ENCODE assay signal across 15 cellular contexts in genomic region chr6:67683960-67684359, GRCh38.
DNase-seq lines count a peak whose midpoint lies in the region; ATAC-seq, FAIRE-seq and TF ChIP-seq lines count a peak whose summit lies in the region.
"Had no signal": no experiment of that assay in that cellular context is flagged by ENCODE, and none has a peak within 500 bp of the region (broad histone marks: within the 10 kb centered on the region; RNA-seq: fewer than 3 reads in every experiment).

No MANE protein-coding gene starts in this region.

- no peaks in the 10 kb centered on the region for H3K36me3 ChIP-seq in OCI-LY1 (ENCODE audit: insufficient read depth, low read length)
- H3K36me3 ChIP-seq in brain microvascular endothelial cell (replicated peaks): no peaks in the 10 kb centered on the region
- no peaks in the 10 kb centered on the region for H3K36me3 ChIP-seq in neuronal stem cell (replicated peaks in 1 of 2; ENCODE audit: control insufficient read depth in 2 of 2, insufficient read depth in 2 of 2, low read length in 2 of 2)
- no peaks in the 10 kb centered on the region for H3K36me3 ChIP-seq in thyroid gland
- H3K36me3 ChIP-seq: spleen, vagina had no signal

- TF ChIP-seq CTCF in OCI-LY1 (IDR thresholded peaks at IDR 0.05; ENCODE audit: low read length): no peak
- TF ChIP-seq CTCF in brain microvascular endothelial cell (IDR thresholded peaks at IDR 0.05; ENCODE audit: low read depth, low read length, missing control alignments): no peak
- TF ChIP-seq CTCF in thyroid gland (IDR thresholded peaks at IDR 0.05): no peak

- H2AK5ac ChIP-seq in neuronal stem cell (ENCODE audit: low read depth, low read length): no peak overlapping the region

- H4K20me1 ChIP-seq in OCI-LY1 (ENCODE audit: insufficient read depth, low read length): no peaks in the 10 kb centered on the region

- H3K18ac ChIP-seq in neuronal stem cell (ENCODE audit: low read length): no peak overlapping the region

- FAIRE-seq in H54 (lab: Jason Lieb, UNC) (peak; percentile 100), urothelium cell line (lab: Jason Lieb, UNC) (no peak)
- FAIRE-seq: GM12878 had no signal

- H4K8ac ChIP-seq in neuronal stem cell (ENCODE audit: low read depth, low read length): no peak overlapping the region

- no peak overlapping the region for H3K27ac ChIP-seq in OCI-LY1 (ENCODE audit: low read depth, low read length, poor library complexity, severe bottlenecking)
- no peak overlapping the region for H3K27ac ChIP-seq in brain microvascular endothelial cell
- no peak overlapping the region for H3K27ac ChIP-seq in neuronal stem cell (replicated peaks; ENCODE audit: low read length)
- H3K27ac ChIP-seq in thyroid gland: no peak overlapping the region
- H3K27ac ChIP-seq: spleen, vagina had no signal

- no peaks in the 10 kb centered on the region for H3K79me2 ChIP-seq in OCI-LY1 (ENCODE audit: insufficient read depth, low read length)

- no CpG with 5 or more reads among the region's 1 CpG for WGBS in neuronal stem cell (ENCODE audit: extremely low coverage in 2 of 2, insufficient read length in 2 of 2, insufficient replicate concordance in 1 of 2), 2 donors
- 58 to 76% methylated on average over 1 of the region's 1 CpG for WGBS in thyroid gland, 2 donors

- H3K14ac ChIP-seq in neuronal stem cell (ENCODE audit: low read length): no peak overlapping the region

- peak; percentile 19 for DNase-seq in H54 (ENCODE audit: insufficient read length, low spot score)
- peak; percentile 74 for DNase-seq in brain microvascular endothelial cell
- DNase-seq in neuronal stem cell (ENCODE audit: low spot score): no peak
- no peak for DNase-seq in urothelium cell line (ENCODE audit: low spot score)
- DNase-seq in thyroid gland: no peak
- DNase-seq: activated CD8-positive, alpha-beta memory T cell treated with anti-CD3 and anti-CD28 coated beads, Interleukin-2, amount 50 U/mL, for 48 hours; COR-L47; GOT3; spleen had no signal

- no peaks in the 10 kb centered on the region for H3K4me1 ChIP-seq in OCI-LY1 (ENCODE audit: insufficient read depth, low read length, severe bottlenecking)
- H3K4me1 ChIP-seq in neuronal stem cell (ENCODE audit: control insufficient read depth in 2 of 2, insufficient read depth in 1 of 2, low read depth in 1 of 2, low read length in 2 of 2): no peaks in the 10 kb centered on the region
- no peaks in the 10 kb centered on the region for H3K4me1 ChIP-seq in thyroid gland
- H3K4me1 ChIP-seq: spleen, vagina had no signal

- H3K9me3 ChIP-seq in OCI-LY1 (ENCODE audit: low read length) (no peaks in the 10 kb centered on the region), neuronal stem cell (replicated peaks in 1 of 2; ENCODE audit: control insufficient read depth in 2 of 2, insufficient read depth in 1 of 2, low read depth in 1 of 2, low read length in 2 of 2) (no peaks in the 10 kb centered on the region), thyroid gland (no peaks in the 10 kb centered on the region)
- H3K9me3 ChIP-seq: vagina had no signal

- TF ChIP-seq POLR2A in H54 (IDR thresholded peaks at IDR 0.05; ENCODE audit: low read depth, low read length): no peak
- TF ChIP-seq POLR2A in thyroid gland (IDR thresholded peaks at IDR 0.05): no peak

- no peaks in the 10 kb centered on the region for H3K27me3 ChIP-seq in OCI-LY1 (ENCODE audit: insufficient read depth, low read length)
- no peaks in the 10 kb centered on the region for H3K27me3 ChIP-seq in brain microvascular endothelial cell (replicated peaks)
- no peaks in the 10 kb centered on the region for H3K27me3 ChIP-seq in neuronal stem cell (ENCODE audit: control insufficient read depth in 3 of 3, insufficient read depth in 3 of 3, low read depth in 1 of 3, low read length in 3 of 3)
- H3K27me3 ChIP-seq in thyroid gland: no peaks in the 10 kb centered on the region
- H3K27me3 ChIP-seq: spleen, vagina had no signal

- ATAC-seq in HG02759 (IDR thresholded peaks at IDR 0.05; ENCODE audit: unreplicated experiment): no peak
- ATAC-seq in HG03280 (IDR thresholded peaks at IDR 0.05; ENCODE audit: unreplicated experiment): no peak
- ATAC-seq: GM12878; natural killer cell treated with Interleukin-12 subunit alpha and Interleukin-12 subunit beta and Interleukin-15 and Interleukin-18, amount 100 ng/mL, for 72 hours had no signal

- H3K79me1 ChIP-seq in neuronal stem cell (ENCODE audit: low read depth, low read length): no peaks in the 10 kb centered on the region

- H2BK120ac ChIP-seq in neuronal stem cell (ENCODE audit: low read depth, low read length): no peak overlapping the region

- no peak overlapping the region for H2BK15ac ChIP-seq in neuronal stem cell (ENCODE audit: low read length)

- no peak overlapping the region for H3K23ac ChIP-seq in neuronal stem cell (ENCODE audit: low read depth, low read length, poor library complexity)

- H3K9ac ChIP-seq in OCI-LY1 (ENCODE audit: low read length): no peak overlapping the region
- H3K9ac ChIP-seq in neuronal stem cell (ENCODE audit: low read depth, low read length, poor library complexity): no peak overlapping the region

- intact Hi-C loops in thyroid gland (cut with DNase I): no loop called here

- in situ Hi-C loops in brain microvascular endothelial cell (cut with HindIII; ENCODE audit: low pct_ligation_motif_present, low sequenced_read_pairs): no loop called here

- H2AFZ ChIP-seq in OCI-LY1 (ENCODE audit: low read length) (peak overlapping the region; percentile 49; the same call in 1 of the 2 replicates), neuronal stem cell (ENCODE audit: low read length) (peak overlapping the region; percentile 18)

- H3F3A ChIP-seq in OCI-LY1 (ENCODE audit: insufficient read depth, low read length): no peaks in the 10 kb centered on the region

- H4K91ac ChIP-seq in neuronal stem cell (ENCODE audit: low read depth, low read length, poor library complexity): no peak overlapping the region

- H3K4me2 ChIP-seq in OCI-LY1 (ENCODE audit: low read length) (no peak overlapping the region), neuronal stem cell (ENCODE audit: insufficient read depth, low read length, poor library complexity, severe bottlenecking) (no peak overlapping the region)

- H3K9me2 ChIP-seq in OCI-LY1 (ENCODE audit: low read depth, low read length): no peaks in the 10 kb centered on the region

- H2BK5ac ChIP-seq in neuronal stem cell (ENCODE audit: low read length): no peak overlapping the region

- no peak overlapping the region for H3K4me3 ChIP-seq in OCI-LY1 (ENCODE audit: low read depth, low read length, poor library complexity, severe bottlenecking)
- no peak overlapping the region for H3K4me3 ChIP-seq in brain microvascular endothelial cell (ENCODE audit: low read depth, low read length)
- no peak overlapping the region for H3K4me3 ChIP-seq in neuronal stem cell (ENCODE audit: low read length in 2 of 2)
- H3K4me3 ChIP-seq in thyroid gland (replicated peaks in 1 of 3): no peak overlapping the region
- H3K4me3 ChIP-seq: GM12878, spleen, vagina had no signal

- H2BK12ac ChIP-seq in neuronal stem cell (ENCODE audit: low read length): no peak overlapping the region

- no peak overlapping the region for H3K4ac ChIP-seq in neuronal stem cell (ENCODE audit: low read length)

Comparison
In these comparisons a context has a peak if more than half of its experiments do, and no peak if none do; other contexts are left out.
1. DNase-seq: peak in H54 (single experiment) and brain microvascular endothelial cell (single experiment); none in neuronal stem cell (single experiment), urothelium cell line (single experiment) and thyroid gland (0 of 2).